20 cellular contexts compared by ENCODE assay signal in genomic region chr3:98396482-98396881, GRCh38. TPM values are rescaled to one million over a fixed set of nuclear protein-coding genes. Genes with fewer than 3 reads are reported as not detected.
"Had no signal": no experiment of that assay in that cellular context is flagged by ENCODE, and none has a peak within 500 bp of the region (broad histone marks: within the 10 kb centered on the region; RNA-seq: fewer than 3 reads in every experiment).

No MANE protein-coding gene starts in this region.

RNA-seq across cellular contexts. Expression of gene OR5K3, which starts 6.0 kb away (rescaled TPM):
- total RNA-seq: activated B cell treated with CpG ODN at 0.5 μM for 24 hours; activated CD4-positive, alpha-beta memory T cell treated with anti-CD3 and anti-CD28 coated beads for 36 hours; activated CD4-positive, alpha-beta T cell treated with anti-CD3 and anti-CD28 coated beads, Interleukin-2, amount 10 ng/mL, durations not matched to agents 24 days and 14 days; activated CD8-positive, alpha-beta memory T cell treated with anti-CD3 and anti-CD28 coated beads for 36 hours; activated CD8-positive, alpha-beta T cell treated with anti-CD3 and anti-CD28 coated beads for 36 hours; activated naive CD4-positive, alpha-beta T cell treated with anti-CD3 and anti-CD28 coated beads for 36 hours; activated naive CD4-positive, alpha-beta T cell treated with anti-CD3 and anti-CD28 coated beads, Interleukin-2, amount 50 U/mL, for 72 hours; activated naive CD8-positive, alpha-beta T cell treated with anti-CD3 and anti-CD28 coated beads for 36 hours; activated T-cell treated with anti-CD3 and anti-CD28 coated beads, Interleukin-2, amount 50 U/mL, for 4 hours; activated T-cell treated with anti-CD3 and anti-CD28 coated beads, Interleukin-2, amount 50 U/mL, for 72 hours; activated T-helper 1 cell treated with anti-CD3 and anti-CD28 coated beads, Interleukin-12 subunit alpha, Interleukin-12 subunit beta, Interleukin-2, Interleukin-4 antibody, amounts not matched to agents 30 ng/mL and 10 ng/mL and 1 ng/mL, durations not matched to agents 14 hours and 24 hours and 36 hours; activated T-helper 17 cell treated with anti-CD3 and anti-CD28 coated beads, Interleukin-2, amount 50 U/mL, for 72 hours; adrenal gland; aorta; astrocyte; body of pancreas; breast epithelium; cardiac septum; cerebellum; T-helper 2 cell treated with Interferon-gamma antibody and Interleukin-4, amounts not matched to agents 100 ng/mL and 5 ng/mL, for 36 hours had no signal
- polyA plus RNA-seq: adrenal gland, aorta had no signal

RNA-seq across cellular contexts. Expression of gene OR5K4, which starts 42.8 kb away (rescaled TPM):
- total RNA-seq: activated B cell treated with CpG ODN at 0.5 μM for 24 hours; activated CD4-positive, alpha-beta memory T cell treated with anti-CD3 and anti-CD28 coated beads for 36 hours; activated CD4-positive, alpha-beta T cell treated with anti-CD3 and anti-CD28 coated beads, Interleukin-2, amount 10 ng/mL, durations not matched to agents 24 days and 14 days; activated CD8-positive, alpha-beta memory T cell treated with anti-CD3 and anti-CD28 coated beads for 36 hours; activated CD8-positive, alpha-beta T cell treated with anti-CD3 and anti-CD28 coated beads for 36 hours; activated naive CD4-positive, alpha-beta T cell treated with anti-CD3 and anti-CD28 coated beads for 36 hours; activated naive CD4-positive, alpha-beta T cell treated with anti-CD3 and anti-CD28 coated beads, Interleukin-2, amount 50 U/mL, for 72 hours; activated naive CD8-positive, alpha-beta T cell treated with anti-CD3 and anti-CD28 coated beads for 36 hours; activated T-cell treated with anti-CD3 and anti-CD28 coated beads, Interleukin-2, amount 50 U/mL, for 4 hours; activated T-cell treated with anti-CD3 and anti-CD28 coated beads, Interleukin-2, amount 50 U/mL, for 72 hours; activated T-helper 1 cell treated with anti-CD3 and anti-CD28 coated beads, Interleukin-12 subunit alpha, Interleukin-12 subunit beta, Interleukin-2, Interleukin-4 antibody, amounts not matched to agents 30 ng/mL and 10 ng/mL and 1 ng/mL, durations not matched to agents 14 hours and 24 hours and 36 hours; activated T-helper 17 cell treated with anti-CD3 and anti-CD28 coated beads, Interleukin-2, amount 50 U/mL, for 72 hours; adrenal gland; aorta; astrocyte; body of pancreas; breast epithelium; cardiac septum; cerebellum; T-helper 2 cell treated with Interferon-gamma antibody and Interleukin-4, amounts not matched to agents 100 ng/mL and 5 ng/mL, for 36 hours had no signal
- polyA plus RNA-seq: adrenal gland, aorta had no signal
